In the genomic region with DNA sequence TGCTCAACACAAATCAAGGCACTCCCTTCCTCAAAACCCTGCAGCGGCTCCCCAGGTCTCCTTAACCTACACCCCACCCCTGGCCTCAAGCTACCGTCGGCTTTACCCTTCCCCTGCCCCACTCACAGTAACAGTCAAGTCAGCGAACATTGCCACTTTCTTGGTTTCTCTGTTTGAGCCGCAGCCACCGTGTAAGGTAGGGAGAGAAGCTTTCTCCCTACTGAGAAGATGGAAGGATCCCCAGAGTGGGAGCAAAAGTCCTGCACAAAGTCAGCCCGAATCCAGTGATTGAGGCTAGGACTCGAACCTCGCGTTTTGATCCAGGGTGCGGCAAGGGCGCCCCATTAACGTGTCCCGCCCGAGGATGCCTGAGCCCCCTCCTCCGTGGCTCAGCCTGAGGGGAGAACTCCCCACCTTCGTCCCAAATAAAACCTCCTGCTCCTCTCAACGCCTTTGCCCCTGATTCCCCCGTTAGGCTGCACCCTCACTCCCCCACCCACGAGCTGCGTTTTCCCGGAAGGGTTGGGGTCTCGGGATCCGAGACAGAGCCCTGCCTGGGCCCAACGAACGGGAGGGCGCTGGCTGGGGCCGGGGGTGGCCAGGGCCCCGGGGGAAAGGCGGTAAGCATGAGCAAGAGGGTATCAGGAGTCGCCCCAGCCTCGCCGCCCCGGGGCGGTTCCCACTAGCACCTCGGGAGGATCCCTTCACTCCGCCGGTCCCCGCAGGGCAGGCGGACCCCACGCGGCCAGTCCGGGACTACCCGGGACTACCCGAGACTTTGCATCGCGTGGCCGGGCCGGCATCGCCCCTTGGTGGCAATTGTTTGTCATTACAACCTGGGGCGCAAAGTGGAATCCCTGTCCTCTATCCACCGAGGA, we compare ENCODE assay signal across 8 cellular contexts. TPM values are rescaled to one million over a fixed set of nuclear protein-coding genes. Genes with fewer than 3 reads are reported as not detected.
DNase-seq lines count a peak whose midpoint lies in the region; ATAC-seq, FAIRE-seq and TF ChIP-seq lines count a peak whose summit lies in the region.

No MANE protein-coding gene starts in this region.

- peak overlapping the region; percentile 84 for H3K4me2 ChIP-seq in keratinocyte (ENCODE audit: control insufficient read depth, extremely low read depth, insufficient read depth, low read depth, low read length)

- peak; percentile 56 for FAIRE-seq in keratinocyte (lab: Jason Lieb, UNC)

- no peaks in the 10 kb centered on the region for H4K20me1 ChIP-seq in keratinocyte (ENCODE audit: control insufficient read depth, extremely low read depth, insufficient read depth, low read length)

- H2AFZ ChIP-seq in keratinocyte (ENCODE audit: control insufficient read depth, low read length): peak overlapping the region; percentile 78

- no peak overlapping the region for H3K27ac ChIP-seq in caudate nucleus (ENCODE audit: low read depth, low read length)
- no peak overlapping the region for H3K27ac ChIP-seq in keratinocyte (ENCODE audit: control insufficient read depth, insufficient read depth, low read length)

- peaks cover 7% of the 10 kb centered on the region for H3K27me3 ChIP-seq in keratinocyte (ENCODE audit: control insufficient read depth, extremely low read depth, insufficient read depth, low read length)

- peak overlapping the region; percentile 61 for H3K9ac ChIP-seq in keratinocyte (ENCODE audit: control insufficient read depth, extremely low read depth, insufficient read depth, low read length)

- dilution Hi-C loops in keratinocyte (cut with MboI; ENCODE audit: extremely low pct_ligation_motif_present, low sequenced_read_pairs): no loop called here

- ATAC-seq in HG02938 (IDR thresholded peaks at IDR 0.05; ENCODE audit: unreplicated experiment): no peak
- no peak for ATAC-seq in HG02798 (IDR thresholded peaks at IDR 0.05; ENCODE audit: poor library complexity, unreplicated experiment)

- peak; percentile 71 to 96 (median 91) for TF ChIP-seq CTCF in keratinocyte (optimal IDR thresholded peaks at IDR 0.05 in 1 of 3, IDR thresholded peaks at IDR 0.05 in 1 of 3, conservative IDR thresholded peaks at IDR 0.05 in 1 of 3; ENCODE audit: extremely low read depth in 1 of 3, insufficient read depth in 2 of 3, low read length in 3 of 3)

- peak overlapping the region; percentile 33 to 58 (median 53) for H3K4me3 ChIP-seq in keratinocyte (ENCODE audit: control insufficient read depth in 2 of 3, extremely low read depth in 1 of 3, insufficient read depth in 2 of 3, low read depth in 1 of 3, low read length in 3 of 3)

- DNase-seq in GF-D8 (lab: John Stamatoyannopoulos, UW) (peak; percentile 1), M059J (ENCODE audit: low read depth) (peak; percentile 52), caudate nucleus (lab: John Stamatoyannopoulos, UW) (peak in 51 of 61 donors; percentile 7 to 71 (median 32)), keratinocyte (ENCODE audit: low read depth, low spot score) (no peak)
- peak in 3 of 4 experiments; percentile 13 to 30 (median 29) for DNase-seq in activated CD4-positive, CD25-positive, alpha-beta regulatory T cell (lab: John Stamatoyannopoulos, UW)
- peak; percentile 50 to 57 for DNase-seq in stimulated activated CD4-positive, alpha-beta T cell treated with anti-CD3 and anti-CD28 coated beads, Interleukin-15, amount 100 ng/mL, for 48 hours (ENCODE audit: low read depth in 2 of 2)

- peaks cover 5% of the 10 kb centered on the region for H3K4me1 ChIP-seq in keratinocyte (ENCODE audit: control insufficient read depth, extremely low read depth, insufficient read depth, low read length)

- no peaks in the 10 kb centered on the region for H3K79me2 ChIP-seq in keratinocyte (ENCODE audit: control insufficient read depth, insufficient read depth, low read length)

- H3K36me3 ChIP-seq in keratinocyte (ENCODE audit: control insufficient read depth in 2 of 2, extremely low read depth in 1 of 2, insufficient read depth in 2 of 2, low read length in 2 of 2): no peaks in the 10 kb centered on the region

- H3K9me1 ChIP-seq in keratinocyte (ENCODE audit: control insufficient read depth, extremely low read depth, insufficient read depth, low read length): no peaks in the 10 kb centered on the region

- no peaks in the 10 kb centered on the region for H3K9me3 ChIP-seq in keratinocyte (ENCODE audit: control insufficient read depth, low read depth, low read length)

RNA-seq across cellular contexts. Expression of gene NAGS, which starts 9.9 kb away (rescaled TPM):
- 0.99 and 3.7 TPM in 2 replicates for total RNA-seq in M059J (2014; rRNA removed; shearing (Covaris generic))
- polyA plus RNA-seq in keratinocyte: 1.4 to 1.8 TPM (median 1.8 TPM) in 3 replicates
- polyA plus RNA-seq in keratinocyte (2011; ENCODE audit: low read depth): 0.22 TPM
- 0.73 and 0.90 TPM in 2 replicates for polyA plus RNA-seq in keratinocyte (2011; cell fraction: cytosol; rRNA removed)
- 1.3 and 1.4 TPM in 2 replicates for polyA plus RNA-seq in keratinocyte (2011; cell fraction: nucleus; rRNA removed)
- polyA plus RNA-seq in keratinocyte (2012; ENCODE audit: low replicate concordance): 1.3 and 1.8 TPM in 2 replicates
- polyA minus RNA-seq in keratinocyte: 0.63 to 1.0 TPM (median 0.77 TPM) in 3 replicates
- polyA minus RNA-seq in keratinocyte (2011; cell fraction: cytosol; rRNA and poly(A)+ RNA removed): 0.96 TPM
- polyA minus RNA-seq in keratinocyte (2011; cell fraction: nucleus; rRNA and poly(A)+ RNA removed): 0.78 and 1.3 TPM in 2 replicates

RNA-seq across cellular contexts. Expression of gene TMEM101, which starts 20.3 kb away (rescaled TPM):
- total RNA-seq in M059J (2014; rRNA removed; shearing (Covaris generic)): 40.0 and 41.3 TPM in 2 replicates
- polyA plus RNA-seq in keratinocyte: 20.1 to 26.4 TPM (median 25.7 TPM) in 3 replicates
- polyA plus RNA-seq in keratinocyte (2011; ENCODE audit: low read depth): 6.2 TPM
- polyA plus RNA-seq in keratinocyte (2011; cell fraction: cytosol; rRNA removed): 11.0 and 19.7 TPM in 2 replicates
- 27.9 and 30.5 TPM in 2 replicates for polyA plus RNA-seq in keratinocyte (2011; cell fraction: nucleus; rRNA removed)
- 23.1 and 23.7 TPM in 2 replicates for polyA plus RNA-seq in keratinocyte (2012; ENCODE audit: low replicate concordance)
- polyA minus RNA-seq in keratinocyte: 20.8 to 27.7 TPM (median 23.6 TPM) in 3 replicates
- 20.5 TPM for polyA minus RNA-seq in keratinocyte (2011; cell fraction: cytosol; rRNA and poly(A)+ RNA removed)
- polyA minus RNA-seq in keratinocyte (2011; cell fraction: nucleus; rRNA and poly(A)+ RNA removed): 16.8 and 19.4 TPM in 2 replicates

RNA-seq across cellular contexts. Expression of gene PYY, which starts 40.8 kb away (rescaled TPM):
- total RNA-seq in M059J (2014; rRNA removed; shearing (Covaris generic)): not detected in 2 replicates
- polyA plus RNA-seq in keratinocyte: not detected in 3 replicates
- not detected for polyA plus RNA-seq in keratinocyte (2011; ENCODE audit: low read depth)
- polyA plus RNA-seq in keratinocyte (2011; cell fraction: cytosol; rRNA removed): not detected in 2 replicates
- polyA plus RNA-seq in keratinocyte (2011; cell fraction: nucleus; rRNA removed): not detected in 2 replicates
- not detected in 2 replicates for polyA plus RNA-seq in keratinocyte (2012; ENCODE audit: low replicate concordance)
- polyA minus RNA-seq in keratinocyte: not detected in 3 replicates
- polyA minus RNA-seq in keratinocyte (2011; cell fraction: cytosol; rRNA and poly(A)+ RNA removed): not detected
- not detected in 2 replicates for polyA minus RNA-seq in keratinocyte (2011; cell fraction: nucleus; rRNA and poly(A)+ RNA removed)

RNA-seq across cellular contexts. Expression of gene PPY, which starts 52.2 kb away (rescaled TPM):
- not detected in 2 replicates for total RNA-seq in M059J (2014; rRNA removed; shearing (Covaris generic))
- not detected in 3 replicates for polyA plus RNA-seq in keratinocyte
- not detected for polyA plus RNA-seq in keratinocyte (2011; ENCODE audit: low read depth)
- polyA plus RNA-seq in keratinocyte (2011; cell fraction: cytosol; rRNA removed): not detected in 2 replicates
- not detected in 2 replicates for polyA plus RNA-seq in keratinocyte (2011; cell fraction: nucleus; rRNA removed)
- polyA plus RNA-seq in keratinocyte (2012; ENCODE audit: low replicate concordance): not detected in 2 replicates
- not detected in 3 replicates for polyA minus RNA-seq in keratinocyte
- polyA minus RNA-seq in keratinocyte (2011; cell fraction: cytosol; rRNA and poly(A)+ RNA removed): not detected
- polyA minus RNA-seq in keratinocyte (2011; cell fraction: nucleus; rRNA and poly(A)+ RNA removed): not detected in 2 replicates
